Comparison of ENCODE assay signal across 8 cellular contexts in the genomic region with DNA sequence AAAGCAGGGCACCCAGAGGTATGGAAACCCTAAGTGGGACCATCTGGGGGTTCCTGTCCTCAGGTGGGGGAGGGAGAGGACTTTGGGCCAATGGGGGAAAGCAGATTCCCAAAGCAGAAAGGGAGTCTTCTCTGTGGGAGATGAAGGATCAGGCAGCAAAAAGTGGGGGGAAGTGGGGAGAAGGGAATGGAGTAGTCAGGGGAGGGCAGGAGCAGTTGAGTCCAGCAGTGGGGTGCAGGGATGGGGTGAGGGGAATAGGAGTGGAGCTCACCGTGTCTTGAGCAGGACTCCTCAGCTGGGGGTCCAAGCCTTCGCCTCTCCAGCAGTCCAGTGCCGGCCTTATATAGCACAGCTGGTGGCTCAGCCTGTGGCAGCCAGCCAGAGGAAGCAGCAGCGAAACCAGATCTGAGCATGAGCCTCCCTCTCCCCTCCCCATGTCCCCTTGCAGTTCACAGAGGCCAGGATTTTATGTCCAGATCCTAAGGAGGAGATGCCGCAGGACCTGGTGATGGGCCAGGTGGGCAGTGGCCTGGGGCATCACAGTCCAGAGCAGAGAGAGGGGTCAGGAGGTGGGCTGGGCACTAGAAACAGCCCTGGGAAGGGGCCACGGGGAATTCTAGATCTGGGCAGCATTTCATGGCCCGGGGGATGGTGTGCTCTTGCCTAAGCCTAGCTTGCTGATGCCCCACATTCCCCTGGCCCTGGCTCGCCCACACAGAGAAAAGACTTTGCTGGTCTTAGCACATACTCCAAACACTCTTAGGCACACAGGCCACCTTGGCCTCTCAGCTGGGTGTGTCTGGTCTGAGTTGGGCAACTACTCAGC. TPM values are rescaled to one million over a fixed set of nuclear protein-coding genes. Genes with fewer than 3 reads are reported as not detected.
DNase-seq lines count a peak whose midpoint lies in the region; ATAC-seq and TF ChIP-seq lines count a peak whose summit lies in the region.

CILP (minus strand) TSS at position 317 of the 826 bp plus-strand sequence. CDS start 1,718 bp downstream, outside the sequence.

- DNase-seq in COR-L47 (lab: John Stamatoyannopoulos, UW) (peak; percentile 47), NCI-H82 (lab: John Stamatoyannopoulos, UW) (peak; percentile 68), fibroblast of peridontal ligament (ENCODE audit: extremely low read depth) (peak; percentile 45), osteocyte (ENCODE audit: extremely low spot score, unreplicated experiment) (no peak), NCI-H226 (no peak)

- H3K27ac Mint-ChIP-seq in osteocyte (ENCODE audit: unreplicated experiment) = peak within 1 kb of the TSS; percentile 66

- TF ChIP-seq CTCF in osteocyte (IDR thresholded peaks at IDR 0.05) = no peak

- H3K9me3 Mint-ChIP-seq in osteocyte (ENCODE audit: unreplicated experiment) = no peaks in the 10 kb centered on the region

- H3K36me3 Mint-ChIP-seq in osteocyte (ENCODE audit: unreplicated experiment) = no peaks in the 10 kb centered on the region

- peaks cover 7% of the 10 kb centered on the region for H3K27me3 Mint-ChIP-seq in osteocyte (ENCODE audit: unreplicated experiment)

- peak within 1 kb of the TSS; percentile 24 for H3K4me3 Mint-ChIP-seq in osteocyte (ENCODE audit: unreplicated experiment)

- ATAC-seq in GM21576 (IDR thresholded peaks at IDR 0.05; ENCODE audit: unreplicated experiment) (no peak), GM18511 (IDR thresholded peaks at IDR 0.05; ENCODE audit: unreplicated experiment) (no peak), HG02623 (IDR thresholded peaks at IDR 0.05; ENCODE audit: unreplicated experiment) (no peak)

- peaks cover 28% of the 10 kb centered on the region for H3K4me1 Mint-ChIP-seq in osteocyte (ENCODE audit: unreplicated experiment)

RNA-seq across cellular contexts. Expression of gene CILP, which starts in this region (rescaled TPM):
- 0.19 TPM in 1 of 2 replicates, not detected in the other for total RNA-seq in osteocyte

Comparison
In these comparisons a context has a peak if more than half of its experiments do, and no peak if none do; other contexts are left out.
1. DNase-seq: peak in COR-L47 (single experiment), NCI-H82 (single experiment) and fibroblast of peridontal ligament (single experiment); none in osteocyte (single experiment) and NCI-H226 (single experiment).